In the genomic region with DNA sequence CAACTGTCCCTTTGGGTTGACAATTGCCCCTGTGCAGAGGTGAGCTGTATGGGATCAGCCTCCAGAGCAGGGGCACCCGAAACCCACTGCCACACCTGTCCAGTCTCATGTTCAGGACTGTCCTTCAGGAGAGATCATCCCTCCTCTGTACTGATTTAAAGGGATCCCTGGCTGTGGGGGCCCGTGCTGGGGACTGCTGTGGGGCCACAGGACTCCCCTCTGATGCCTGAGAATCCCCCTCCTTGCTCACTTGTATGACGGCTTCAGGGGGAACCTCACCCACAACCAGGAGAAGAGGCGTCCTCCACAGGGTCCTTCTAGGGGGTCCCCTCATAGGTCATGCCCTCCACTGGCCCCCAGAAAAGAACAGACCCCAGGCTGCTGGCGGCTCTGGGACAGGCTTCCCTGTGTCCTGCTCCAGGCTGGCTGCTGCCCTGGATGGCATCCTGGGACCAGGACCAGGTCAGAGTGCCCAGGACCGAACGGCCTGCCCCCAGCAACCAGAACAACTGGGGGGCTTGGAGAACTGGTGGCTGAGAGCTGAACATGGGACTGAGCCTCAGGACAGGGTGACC, we compare ENCODE assay signal across 13 cellular contexts.
DNase-seq lines count a peak whose midpoint lies in the region; ATAC-seq and TF ChIP-seq lines count a peak whose summit lies in the region.
"Had no signal": no experiment of that assay in that cellular context is flagged by ENCODE, and none has a peak within 500 bp of the region (broad histone marks: within the 10 kb centered on the region; RNA-seq: fewer than 3 reads in every experiment).

No MANE protein-coding gene starts in this region.

- no peaks in the 10 kb centered on the region for H3K79me1 ChIP-seq in neuronal stem cell (ENCODE audit: low read depth, low read length)

- no CpG with 5 or more reads among the region's 7 CpGs for WGBS in neuronal stem cell (ENCODE audit: extremely low coverage in 2 of 2, insufficient read length in 2 of 2, insufficient replicate concordance in 1 of 2), 2 donors
- WGBS in spleen, 5 donors, result 73 to 87% (median 79%) methylated on average over 5 to 7 of the region's 7 CpGs

- no peak overlapping the region for H3K4ac ChIP-seq in neuronal stem cell (ENCODE audit: low read length)

- H3K36me3 Mint-ChIP-seq in natural killer cell treated with Interleukin-12 subunit alpha and Interleukin-12 subunit beta and Interleukin-15 and Interleukin-18, amount 100 ng/mL, for 72 hours, result peaks cover 6% of the 10 kb centered on the region
- H3K36me3 Mint-ChIP-seq in natural killer cell, result no peaks in the 10 kb centered on the region

- no peak overlapping the region for H3K9ac ChIP-seq in neuronal stem cell (ENCODE audit: low read depth, low read length, poor library complexity)
- H3K9ac ChIP-seq: GM23248 had no signal

- no peak overlapping the region for H2BK15ac ChIP-seq in neuronal stem cell (ENCODE audit: low read length)

- TF ChIP-seq POLR2A in spleen (IDR thresholded peaks at IDR 0.05), result no peak

- H3K27me3 Mint-ChIP-seq in natural killer cell treated with Interleukin-12 subunit alpha and Interleukin-12 subunit beta and Interleukin-15 and Interleukin-18, amount 100 ng/mL, for 72 hours, result peaks cover 3 to 8% of the 10 kb centered on the region in 2 donors
- peaks cover 4 to 7% of the 10 kb centered on the region in 2 donors for H3K27me3 Mint-ChIP-seq in natural killer cell (ENCODE audit: low read depth in 2 of 2)
- H3K27me3 Mint-ChIP-seq: B cell had no signal

- DNase-seq in natural killer cell treated with Interleukin-12 subunit alpha and Interleukin-12 subunit beta and Interleukin-15 and Interleukin-18, amount 100 ng/mL, for 72 hours (ENCODE audit: low spot score), result peak; percentile 42
- DNase-seq in natural killer cell (no peak), neuronal stem cell (ENCODE audit: low spot score) (no peak), spleen (peak; percentile 37), occipital lobe (lab: John Stamatoyannopoulos, UW) (no peak), iPS-NIHi7 (ENCODE audit: extremely low spot score) (no peak)
- DNase-seq in effector memory CD4-positive, alpha-beta T cell, result no peak
- DNase-seq: C1 segment of cervical spinal cord; Calu3; CD4-positive, alpha-beta T cell; DMS 273 treated with DMSO at 0.1 percent for 48 hours; GM23248 had no signal

- no peaks in the 10 kb centered on the region for H3K4me1 Mint-ChIP-seq in natural killer cell treated with Interleukin-12 subunit alpha and Interleukin-12 subunit beta and Interleukin-15 and Interleukin-18, amount 100 ng/mL, for 72 hours (ENCODE audit: low read depth in 2 of 2)
- no peaks in the 10 kb centered on the region for H3K4me1 Mint-ChIP-seq in natural killer cell

- H3K4me3 ChIP-seq in neuronal stem cell (ENCODE audit: low read length in 2 of 2) (no peak overlapping the region), spleen (no peak overlapping the region)
- H3K4me3 ChIP-seq in effector memory CD4-positive, alpha-beta T cell (ENCODE audit: insufficient read depth, low read depth, low read length, poor library complexity, severe bottlenecking), result no peak overlapping the region
- H3K4me3 ChIP-seq: GM23248 had no signal

- H3K27me3 ChIP-seq in neuronal stem cell (ENCODE audit: control insufficient read depth in 3 of 3, insufficient read depth in 3 of 3, low read depth in 1 of 3, low read length in 3 of 3) (peaks cover 0 to 22% (median 0%) of the 10 kb centered on the region in 3 experiments), spleen (replicated peaks in 1 of 7) (peaks cover 0 to 54% (median 7%) of the 10 kb centered on the region in 7 donors)
- H3K27me3 ChIP-seq in effector memory CD4-positive, alpha-beta T cell (replicated peaks; ENCODE audit: control insufficient read depth, insufficient read depth, low read length, poor library complexity, severe bottlenecking), result no peaks in the 10 kb centered on the region

- H3K4me2 ChIP-seq in neuronal stem cell (ENCODE audit: insufficient read depth, low read length, poor library complexity, severe bottlenecking), result no peak overlapping the region

- no peak for ATAC-seq in natural killer cell treated with Interleukin-12 subunit alpha and Interleukin-12 subunit beta and Interleukin-15 and Interleukin-18, amount 100 ng/mL, for 72 hours
- ATAC-seq in natural killer cell, result no peak

- H3K4me1 ChIP-seq in neuronal stem cell (ENCODE audit: control insufficient read depth in 2 of 2, insufficient read depth in 1 of 2, low read depth in 1 of 2, low read length in 2 of 2), result peaks cover 0 to 1% of the 10 kb centered on the region in 2 donors
- H3K4me1 ChIP-seq in spleen, result peaks cover 0 to 8% (median 2%) of the 10 kb centered on the region in 6 donors
- no peaks in the 10 kb centered on the region for H3K4me1 ChIP-seq in effector memory CD4-positive, alpha-beta T cell (ENCODE audit: control insufficient read depth, insufficient read depth, low read length, poor library complexity, severe bottlenecking)

- H3K27ac ChIP-seq in neuronal stem cell (replicated peaks; ENCODE audit: low read length) (no peak overlapping the region), spleen (no peak overlapping the region)
- H3K27ac ChIP-seq in effector memory CD4-positive, alpha-beta T cell (ENCODE audit: insufficient read depth, low read length, poor library complexity, severe bottlenecking), result no peak overlapping the region
- H3K27ac ChIP-seq: GM23248 had no signal

- H3K4me3 Mint-ChIP-seq in natural killer cell treated with Interleukin-12 subunit alpha and Interleukin-12 subunit beta and Interleukin-15 and Interleukin-18, amount 100 ng/mL, for 72 hours, result no peak overlapping the region
- no peak overlapping the region for H3K4me3 Mint-ChIP-seq in natural killer cell
- H3K4me3 Mint-ChIP-seq: B cell; CD4-positive, alpha-beta T cell had no signal

- intact Hi-C loops in natural killer cell (cut with micrococcal nuclease) (no loop called here), spleen (cut with DNase I; ENCODE audit: low total_unique reads) (no loop called here)

- H3K18ac ChIP-seq in neuronal stem cell (ENCODE audit: low read length), result peak overlapping the region; percentile 12

- TF ChIP-seq CTCF in natural killer cell (IDR thresholded peaks at IDR 0.05), result no peak
- TF ChIP-seq CTCF in spleen (IDR thresholded peaks at IDR 0.05 in 8 of 11, conservative IDR thresholded peaks at IDR 0.05 in 3 of 11), result no peak

- H3K9me3 Mint-ChIP-seq in natural killer cell treated with Interleukin-12 subunit alpha and Interleukin-12 subunit beta and Interleukin-15 and Interleukin-18, amount 100 ng/mL, for 72 hours, result peaks cover 3% of the 10 kb centered on the region
- H3K9me3 Mint-ChIP-seq in natural killer cell, result peaks cover 2 to 3% of the 10 kb centered on the region in 2 donors

- H2BK120ac ChIP-seq in neuronal stem cell (ENCODE audit: low read depth, low read length), result no peak overlapping the region

- H2BK5ac ChIP-seq in neuronal stem cell (ENCODE audit: low read length), result no peak overlapping the region

- no peak overlapping the region for H2AFZ ChIP-seq in neuronal stem cell (ENCODE audit: low read length)
- H2AFZ ChIP-seq: GM23248 had no signal

- H4K8ac ChIP-seq in neuronal stem cell (ENCODE audit: low read depth, low read length), result no peak overlapping the region

- H2BK12ac ChIP-seq in neuronal stem cell (ENCODE audit: low read length), result no peak overlapping the region

- H3K9me3 ChIP-seq in neuronal stem cell (replicated peaks in 1 of 2; ENCODE audit: control insufficient read depth in 2 of 2, insufficient read depth in 1 of 2, low read depth in 1 of 2, low read length in 2 of 2) (peaks cover 0 to 15% of the 10 kb centered on the region in 2 donors), spleen (peaks cover 4 to 30% (median 22%) of the 10 kb centered on the region in 8 donors)
- peaks cover 4% of the 10 kb centered on the region for H3K9me3 ChIP-seq in effector memory CD4-positive, alpha-beta T cell (ENCODE audit: control insufficient read depth, low read length)

- H4K91ac ChIP-seq in neuronal stem cell (ENCODE audit: low read depth, low read length, poor library complexity), result no peak overlapping the region

- H3K36me3 ChIP-seq in neuronal stem cell (replicated peaks in 1 of 2; ENCODE audit: control insufficient read depth in 2 of 2, insufficient read depth in 2 of 2, low read length in 2 of 2), result no peaks in the 10 kb centered on the region
- no peaks in the 10 kb centered on the region for H3K36me3 ChIP-seq in spleen
- H3K36me3 ChIP-seq in effector memory CD4-positive, alpha-beta T cell (ENCODE audit: control insufficient read depth, insufficient read depth, low read length), result no peaks in the 10 kb centered on the region

- H3K27ac Mint-ChIP-seq in natural killer cell treated with Interleukin-12 subunit alpha and Interleukin-12 subunit beta and Interleukin-15 and Interleukin-18, amount 100 ng/mL, for 72 hours, result no peak overlapping the region
- no peak overlapping the region for H3K27ac Mint-ChIP-seq in natural killer cell
- H3K27ac Mint-ChIP-seq: B cell; CD4-positive, alpha-beta T cell had no signal

- H3K23ac ChIP-seq in neuronal stem cell (ENCODE audit: low read depth, low read length, poor library complexity), result peak overlapping the region; percentile 8

- H2AK5ac ChIP-seq in neuronal stem cell (ENCODE audit: low read depth, low read length), result no peak overlapping the region

- H3K14ac ChIP-seq in neuronal stem cell (ENCODE audit: low read length), result no peak overlapping the region

Comparison
In these comparisons a context has a peak if more than half of its experiments do, and no peak if none do; other contexts are left out.
1. DNase-seq: peak in natural killer cell treated with Interleukin-12 subunit alpha and Interleukin-12 subunit beta and Interleukin-15 and Interleukin-18, amount 100 ng/mL, for 72 hours (single experiment) and spleen (single experiment); none in natural killer cell (single experiment), neuronal stem cell (single experiment), effector memory CD4-positive, alpha-beta T cell (0 of 3), occipital lobe (single experiment) and iPS-NIHi7 (single experiment).